1 cellular context compared by ENCODE assay signal in the genomic region with DNA sequence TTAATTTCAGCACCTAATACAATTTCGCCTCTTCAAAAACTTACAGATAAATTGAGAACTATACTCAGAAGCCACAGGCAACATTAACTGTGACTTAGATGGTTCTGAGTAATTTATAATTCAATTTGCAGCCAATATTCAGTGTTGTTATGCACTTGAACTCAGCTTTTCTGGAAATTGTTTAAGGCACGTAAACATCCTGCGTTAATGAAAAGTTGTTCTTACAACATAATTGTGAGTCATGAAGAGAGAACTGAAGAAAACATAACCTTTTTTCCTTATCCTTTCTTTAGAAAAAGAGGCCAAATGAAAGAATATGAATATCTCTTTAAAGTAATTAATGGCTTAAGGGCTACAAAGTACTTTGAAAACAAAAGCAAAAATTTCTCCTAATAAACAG.
TF ChIP-seq lines count a peak whose summit lies in the region.

No MANE protein-coding gene starts in this region.

TF ChIP-seq in GM23338, 12 proteins besides CTCF, POLR2A, EP300 and RAD21 (continued from another document):
- TF ChIP-seq CREB1 (CRISPR knock-in tag; IDR thresholded peaks at IDR 0.05; ENCODE audit: low read depth), result no peak
- TF ChIP-seq EZH2phosphoT487 (IDR thresholded peaks at IDR 0.05; ENCODE audit: unreplicated experiment), result no peak
- TF ChIP-seq EZH2 (IDR thresholded peaks at IDR 0.05; ENCODE audit: low read depth, unreplicated experiment), result no peak
- TF ChIP-seq STAT1 (IDR thresholded peaks at IDR 0.05; ENCODE audit: unreplicated experiment), result no peak
- TF ChIP-seq, protein P1, sequence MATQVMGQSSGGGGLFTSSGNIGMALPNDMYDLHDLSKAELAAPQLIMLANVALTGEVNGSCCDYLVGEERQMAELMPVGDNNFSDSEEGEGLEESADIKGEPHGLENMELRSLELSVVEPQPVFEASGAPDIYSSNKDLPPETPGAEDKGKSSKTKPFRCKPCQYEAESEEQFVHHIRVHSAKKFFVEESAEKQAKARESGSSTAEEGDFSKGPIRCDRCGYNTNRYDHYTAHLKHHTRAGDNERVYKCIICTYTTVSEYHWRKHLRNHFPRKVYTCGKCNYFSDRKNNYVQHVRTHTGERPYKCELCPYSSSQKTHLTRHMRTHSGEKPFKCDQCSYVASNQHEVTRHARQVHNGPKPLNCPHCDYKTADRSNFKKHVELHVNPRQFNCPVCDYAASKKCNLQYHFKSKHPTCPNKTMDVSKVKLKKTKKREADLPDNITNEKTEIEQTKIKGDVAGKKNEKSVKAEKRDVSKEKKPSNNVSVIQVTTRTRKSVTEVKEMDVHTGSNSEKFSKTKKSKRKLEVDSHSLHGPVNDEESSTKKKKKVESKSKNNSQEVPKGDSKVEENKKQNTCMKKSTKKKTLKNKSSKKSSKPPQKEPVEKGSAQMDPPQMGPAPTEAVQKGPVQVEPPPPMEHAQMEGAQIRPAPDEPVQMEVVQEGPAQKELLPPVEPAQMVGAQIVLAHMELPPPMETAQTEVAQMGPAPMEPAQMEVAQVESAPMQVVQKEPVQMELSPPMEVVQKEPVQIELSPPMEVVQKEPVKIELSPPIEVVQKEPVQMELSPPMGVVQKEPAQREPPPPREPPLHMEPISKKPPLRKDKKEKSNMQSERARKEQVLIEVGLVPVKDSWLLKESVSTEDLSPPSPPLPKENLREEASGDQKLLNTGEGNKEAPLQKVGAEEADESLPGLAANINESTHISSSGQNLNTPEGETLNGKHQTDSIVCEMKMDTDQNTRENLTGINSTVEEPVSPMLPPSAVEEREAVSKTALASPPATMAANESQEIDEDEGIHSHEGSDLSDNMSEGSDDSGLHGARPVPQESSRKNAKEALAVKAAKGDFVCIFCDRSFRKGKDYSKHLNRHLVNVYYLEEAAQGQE (IDR thresholded peaks at IDR 0.05; ENCODE audit: unreplicated experiment), result no peak
- TF ChIP-seq, protein P2, sequence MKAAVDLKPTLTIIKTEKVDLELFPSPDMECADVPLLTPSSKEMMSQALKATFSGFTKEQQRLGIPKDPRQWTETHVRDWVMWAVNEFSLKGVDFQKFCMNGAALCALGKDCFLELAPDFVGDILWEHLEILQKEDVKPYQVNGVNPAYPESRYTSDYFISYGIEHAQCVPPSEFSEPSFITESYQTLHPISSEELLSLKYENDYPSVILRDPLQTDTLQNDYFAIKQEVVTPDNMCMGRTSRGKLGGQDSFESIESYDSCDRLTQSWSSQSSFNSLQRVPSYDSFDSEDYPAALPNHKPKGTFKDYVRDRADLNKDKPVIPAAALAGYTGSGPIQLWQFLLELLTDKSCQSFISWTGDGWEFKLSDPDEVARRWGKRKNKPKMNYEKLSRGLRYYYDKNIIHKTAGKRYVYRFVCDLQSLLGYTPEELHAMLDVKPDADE (IDR thresholded peaks at IDR 0.05), result no peak
- TF ChIP-seq, protein P3, sequence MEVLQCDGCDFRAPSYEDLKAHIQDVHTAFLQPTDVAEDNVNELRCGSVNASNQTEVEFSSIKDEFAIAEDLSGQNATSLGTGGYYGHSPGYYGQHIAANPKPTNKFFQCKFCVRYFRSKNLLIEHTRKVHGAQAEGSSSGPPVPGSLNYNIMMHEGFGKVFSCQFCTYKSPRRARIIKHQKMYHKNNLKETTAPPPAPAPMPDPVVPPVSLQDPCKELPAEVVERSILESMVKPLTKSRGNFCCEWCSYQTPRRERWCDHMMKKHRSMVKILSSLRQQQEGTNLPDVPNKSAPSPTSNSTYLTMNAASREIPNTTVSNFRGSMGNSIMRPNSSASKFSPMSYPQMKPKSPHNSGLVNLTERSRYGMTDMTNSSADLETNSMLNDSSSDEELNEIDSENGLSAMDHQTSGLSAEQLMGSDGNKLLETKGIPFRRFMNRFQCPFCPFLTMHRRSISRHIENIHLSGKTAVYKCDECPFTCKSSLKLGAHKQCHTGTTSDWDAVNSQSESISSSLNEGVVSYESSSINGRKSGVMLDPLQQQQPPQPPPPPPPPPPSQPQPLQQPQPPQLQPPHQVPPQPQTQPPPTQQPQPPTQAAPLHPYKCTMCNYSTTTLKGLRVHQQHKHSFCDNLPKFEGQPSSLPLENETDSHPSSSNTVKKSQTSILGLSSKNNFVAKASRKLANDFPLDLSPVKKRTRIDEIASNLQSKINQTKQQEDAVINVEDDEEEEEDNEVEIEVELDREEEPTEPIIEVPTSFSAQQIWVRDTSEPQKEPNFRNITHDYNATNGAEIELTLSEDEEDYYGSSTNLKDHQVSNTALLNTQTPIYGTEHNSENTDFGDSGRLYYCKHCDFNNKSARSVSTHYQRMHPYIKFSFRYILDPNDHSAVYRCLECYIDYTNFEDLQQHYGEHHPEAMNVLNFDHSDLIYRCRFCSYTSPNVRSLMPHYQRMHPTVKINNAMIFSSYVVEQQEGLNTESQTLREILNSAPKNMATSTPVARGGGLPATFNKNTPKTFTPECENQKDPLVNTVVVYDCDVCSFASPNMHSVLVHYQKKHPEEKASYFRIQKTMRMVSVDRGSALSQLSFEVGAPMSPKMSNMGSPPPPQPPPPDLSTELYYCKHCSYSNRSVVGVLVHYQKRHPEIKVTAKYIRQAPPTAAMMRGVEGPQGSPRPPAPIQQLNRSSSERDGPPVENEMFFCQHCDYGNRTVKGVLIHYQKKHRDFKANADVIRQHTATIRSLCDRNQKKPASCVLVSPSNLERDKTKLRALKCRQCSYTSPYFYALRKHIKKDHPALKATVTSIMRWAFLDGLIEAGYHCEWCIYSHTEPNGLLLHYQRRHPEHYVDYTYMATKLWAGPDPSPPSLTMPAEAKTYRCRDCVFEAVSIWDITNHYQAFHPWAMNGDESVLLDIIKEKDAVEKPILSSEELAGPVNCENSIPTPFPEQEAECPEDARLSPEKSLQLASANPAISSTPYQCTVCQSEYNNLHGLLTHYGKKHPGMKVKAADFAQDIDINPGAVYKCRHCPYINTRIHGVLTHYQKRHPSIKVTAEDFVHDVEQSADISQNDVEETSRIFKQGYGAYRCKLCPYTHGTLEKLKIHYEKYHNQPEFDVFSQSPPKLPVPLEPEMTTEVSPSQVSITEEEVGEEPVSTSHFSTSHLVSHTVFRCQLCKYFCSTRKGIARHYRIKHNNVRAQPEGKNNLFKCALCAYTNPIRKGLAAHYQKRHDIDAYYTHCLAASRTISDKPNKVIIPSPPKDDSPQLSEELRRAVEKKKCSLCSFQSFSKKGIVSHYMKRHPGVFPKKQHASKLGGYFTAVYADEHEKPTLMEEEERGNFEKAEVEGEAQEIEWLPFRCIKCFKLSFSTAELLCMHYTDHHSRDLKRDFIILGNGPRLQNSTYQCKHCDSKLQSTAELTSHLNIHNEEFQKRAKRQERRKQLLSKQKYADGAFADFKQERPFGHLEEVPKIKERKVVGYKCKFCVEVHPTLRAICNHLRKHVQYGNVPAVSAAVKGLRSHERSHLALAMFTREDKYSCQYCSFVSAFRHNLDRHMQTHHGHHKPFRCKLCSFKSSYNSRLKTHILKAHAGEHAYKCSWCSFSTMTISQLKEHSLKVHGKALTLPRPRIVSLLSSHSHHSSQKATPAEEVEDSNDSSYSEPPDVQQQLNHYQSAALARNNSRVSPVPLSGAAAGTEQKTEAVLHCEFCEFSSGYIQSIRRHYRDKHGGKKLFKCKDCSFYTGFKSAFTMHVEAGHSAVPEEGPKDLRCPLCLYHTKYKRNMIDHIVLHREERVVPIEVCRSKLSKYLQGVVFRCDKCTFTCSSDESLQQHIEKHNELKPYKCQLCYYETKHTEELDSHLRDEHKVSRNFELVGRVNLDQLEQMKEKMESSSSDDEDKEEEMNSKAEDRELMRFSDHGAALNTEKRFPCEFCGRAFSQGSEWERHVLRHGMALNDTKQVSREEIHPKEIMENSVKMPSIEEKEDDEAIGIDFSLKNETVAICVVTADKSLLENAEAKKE (CRISPR knock-in tag; IDR thresholded peaks at IDR 0.05), result no peak
